12 cellular contexts compared by ENCODE assay signal in genomic region chr2:207765960-207766582, GRCh38. TPM values are rescaled to one million over a fixed set of nuclear protein-coding genes. Genes with fewer than 3 reads are reported as not detected.
DNase-seq lines count a peak whose midpoint lies in the region; ATAC-seq and TF ChIP-seq lines count a peak whose summit lies in the region.
"Had no signal": no experiment of that assay in that cellular context is flagged by ENCODE, and none has a peak within 500 bp of the region (broad histone marks: within the 10 kb centered on the region; RNA-seq: fewer than 3 reads in every experiment).

No MANE protein-coding gene starts in this region.

- H3K27ac Mint-ChIP-seq in activated T-cell treated with anti-CD3 and anti-CD28 coated beads, Interleukin-2, amount 50 U/mL, for 72 hours: no peak overlapping the region
- H3K27ac Mint-ChIP-seq in WTC11: peak overlapping the region; percentile 96
- H3K27ac Mint-ChIP-seq in activated CD4-positive, alpha-beta memory T cell treated with anti-CD3 and anti-CD28 coated beads for 36 hours: no peak overlapping the region
- H3K27ac Mint-ChIP-seq: activated CD4-positive, alpha-beta T cell treated with anti-CD3 and anti-CD28 coated beads, Interleukin-2, amount 10 ng/mL, durations not matched to agents 7 days and 5 days had no signal

- peaks cover 55% of the 10 kb centered on the region for H3K27me3 Mint-ChIP-seq in activated T-cell treated with anti-CD3 and anti-CD28 coated beads, Interleukin-2, amount 50 U/mL, for 72 hours (ENCODE audit: low read depth)
- no peaks in the 10 kb centered on the region for H3K27me3 Mint-ChIP-seq in WTC11 (ENCODE audit: low read depth)
- peaks cover 34% of the 10 kb centered on the region for H3K27me3 Mint-ChIP-seq in activated CD4-positive, alpha-beta memory T cell treated with anti-CD3 and anti-CD28 coated beads for 36 hours

- peaks cover 0 to 12% (median 3%) of the 10 kb centered on the region in 4 donors for H3K36me3 ChIP-seq in liver (ENCODE audit: control insufficient read depth in 4 of 4, insufficient read depth in 3 of 4, low read depth in 1 of 4, low read length in 3 of 4)
- peaks cover 0 to 16% (median 4%) of the 10 kb centered on the region in 4 donors for H3K36me3 ChIP-seq in transverse colon

- 28% methylated on average over 7 of the region's 7 CpGs for WGBS in liver
- 22 to 34% methylated on average over 5 to 7 of the region's 7 CpGs for WGBS in transverse colon (ENCODE audit: low coverage in 1 of 2), 2 donors

- peak overlapping the region; percentile 30 to 73 for H3K9ac ChIP-seq in liver (ENCODE audit: low read depth in 1 of 2, low read length in 2 of 2)

- TF ChIP-seq POLR2A in transverse colon (IDR thresholded peaks at IDR 0.05): no peak

- ATAC-seq in activated T-cell treated with anti-CD3 and anti-CD28 coated beads, Interleukin-2, amount 50 U/mL, for 72 hours (replicated peaks in 1 of 2): no peak
- no peak for ATAC-seq in WTC11
- no peak for ATAC-seq in HG03135 (IDR thresholded peaks at IDR 0.05; ENCODE audit: unreplicated experiment)

- POLR2A ChIA-PET in WTC11 (lab: Charles Lee): interaction anchor here (0.6 to 2.1 kb wide), 12 partner anchors 17 to 274 kb away, joined by 3 to 8 read pairs (median 4); partner anchors contain the start of genes CCNYL1, METTL21A and PLEKHM3
- POLR2A ChIA-PET in activated CD4-positive, alpha-beta memory T cell treated with anti-CD3 and anti-CD28 coated beads for 36 hours (lab: Charles Lee): interaction anchor here (0.7 kb wide), 1 partner anchor 28 kb away, joined by 3 read pairs; no protein-coding TSS in a partner anchor

- intact Hi-C loops in transverse colon (cut with DNase I; ENCODE audit: low total_unique reads): loop anchor here (5.0 to 10.0 kb wide), 3 partner anchors 59 to 259 kb away; partner anchors contain the start of gene PLEKHM3
- intact Hi-C loops in activated CD4-positive, alpha-beta memory T cell treated with anti-CD3 and anti-CD28 coated beads for 36 hours (cut with micrococcal nuclease): no loop called here

- H3K9me3 ChIP-seq in liver (ENCODE audit: control insufficient read depth in 4 of 4, low read length in 3 of 4): no peaks in the 10 kb centered on the region
- no peaks in the 10 kb centered on the region for H3K9me3 ChIP-seq in transverse colon

- DNase-seq in activated T-cell treated with anti-CD3 and anti-CD28 coated beads, Interleukin-2, amount 50 U/mL, for 72 hours: no peak
- DNase-seq in activated T-cell treated with anti-CD3 and anti-CD28 coated beads for 4 hours: no peak
- no peak for DNase-seq in WTC11 (ENCODE audit: low spot score)
- DNase-seq in transverse colon: no peak
- DNase-seq in activated CD4-positive, alpha-beta memory T cell treated with anti-CD3 and anti-CD28 coated beads for 36 hours: no peak
- DNase-seq in NCI-H2107 treated with DMSO at 0.1 percent for 48 hours (lab: John Stamatoyannopoulos, UW; ENCODE audit: unreplicated experiment): no peak
- DNase-seq: ACHN; activated CD4-positive, alpha-beta T cell treated with anti-CD3 and anti-CD28 coated beads, Interleukin-2, amount 10 ng/mL, durations not matched to agents 7 days and 5 days; NCI-H2081; stimulated activated CD8-positive, alpha-beta memory T cell treated with anti-CD3 and anti-CD28 coated beads, Interleukin-4, amount 100 ng/mL, for 48 hours had no signal

- H3K4me3 Mint-ChIP-seq in activated T-cell treated with anti-CD3 and anti-CD28 coated beads, Interleukin-2, amount 50 U/mL, for 72 hours: peak overlapping the region; percentile 11 to 88
- H3K4me3 Mint-ChIP-seq in WTC11: peak overlapping the region; percentile 94
- no peak overlapping the region for H3K4me3 Mint-ChIP-seq in activated CD4-positive, alpha-beta memory T cell treated with anti-CD3 and anti-CD28 coated beads for 36 hours

- in situ Hi-C loops in transverse colon (cut with MboI; ENCODE audit: low pct_ligation_motif_present in 1 of 4, low pct_unique_long_range_greater_than_20kb in 1 of 4, low sequenced_read_pairs in 3 of 4): loop anchor here in 1 of 4 donors (10.0 kb wide), 1 partner anchor 299 kb away; no protein-coding TSS in a partner anchor

- peaks cover 3 to 66% (median 46%) of the 10 kb centered on the region in 4 donors for H3K4me1 ChIP-seq in liver (ENCODE audit: control insufficient read depth in 4 of 4, insufficient read depth in 4 of 4, low read length in 3 of 4)
- H3K4me1 ChIP-seq in transverse colon: peaks cover 9 to 61% (median 52%) of the 10 kb centered on the region in 4 donors

- TF ChIP-seq EP300 in transverse colon (IDR thresholded peaks at IDR 0.05; ENCODE audit: low read depth): no peak

- TF ChIP-seq CTCF in WTC11 (IDR thresholded peaks at IDR 0.05): no peak
- no peak for TF ChIP-seq CTCF in liver (IDR thresholded peaks at IDR 0.05; ENCODE audit: low read depth, low read length, missing input control)
- TF ChIP-seq CTCF in transverse colon (IDR thresholded peaks at IDR 0.05): no peak

- no peaks in the 10 kb centered on the region for H3K27me3 ChIP-seq in liver (ENCODE audit: control insufficient read depth in 4 of 4, insufficient read depth in 4 of 4, low read length in 3 of 4)
- no peaks in the 10 kb centered on the region for H3K27me3 ChIP-seq in transverse colon

- peak in 1 of 2 donors; percentile 2 for TF ChIP-seq RAD21 in liver (IDR thresholded peaks at IDR 0.05)

- H3K27ac ChIP-seq in liver (ENCODE audit: low read depth in 1 of 2, low read length in 2 of 2): peak overlapping the region; percentile 28 to 88
- H3K27ac ChIP-seq in transverse colon: peak overlapping the region; percentile 90 to 96 (median 96)

- H3K36me3 Mint-ChIP-seq in activated T-cell treated with anti-CD3 and anti-CD28 coated beads, Interleukin-2, amount 50 U/mL, for 72 hours (ENCODE audit: insufficient read depth in 2 of 2): peaks cover 3 to 5% of the 10 kb centered on the region in 2 donors
- peaks cover 40% of the 10 kb centered on the region for H3K36me3 Mint-ChIP-seq in WTC11
- peaks cover 3% of the 10 kb centered on the region for H3K36me3 Mint-ChIP-seq in activated CD4-positive, alpha-beta memory T cell treated with anti-CD3 and anti-CD28 coated beads for 36 hours

- CTCF ChIA-PET in WTC11 (lab: Charles Lee): interaction anchor here (0.6 to 6.3 kb wide), 36 partner anchors 9 to 488 kb away, joined by 3 to 95 read pairs (median 4); partner anchors contain the start of genes CCNYL1, CRYGD, METTL21A and PLEKHM3
- CTCF ChIA-PET in activated CD4-positive, alpha-beta memory T cell treated with anti-CD3 and anti-CD28 coated beads for 36 hours (lab: Charles Lee): interaction anchor here (0.9 to 1.1 kb wide), 3 partner anchors 11 to 274 kb away, joined by 3 to 7 read pairs (median 5); partner anchors contain the start of gene METTL21A

- H3K4me3 ChIP-seq in liver (ENCODE audit: low read depth in 1 of 3, low read length in 3 of 3) (peak overlapping the region in 2 of 3 donors; percentile 81 to 92), transverse colon (peak overlapping the region; percentile 16 to 87 (median 76))

- no peaks in the 10 kb centered on the region for H3K9me3 Mint-ChIP-seq in activated T-cell treated with anti-CD3 and anti-CD28 coated beads, Interleukin-2, amount 50 U/mL, for 72 hours
- no peaks in the 10 kb centered on the region for H3K9me3 Mint-ChIP-seq in WTC11
- H3K9me3 Mint-ChIP-seq in activated CD4-positive, alpha-beta memory T cell treated with anti-CD3 and anti-CD28 coated beads for 36 hours: no peaks in the 10 kb centered on the region
- H3K9me3 Mint-ChIP-seq: activated CD4-positive, alpha-beta T cell treated with anti-CD3 and anti-CD28 coated beads, Interleukin-2, amount 10 ng/mL, durations not matched to agents 7 days and 5 days had no signal

- peaks cover 26% of the 10 kb centered on the region for H3K4me1 Mint-ChIP-seq in activated T-cell treated with anti-CD3 and anti-CD28 coated beads, Interleukin-2, amount 50 U/mL, for 72 hours (ENCODE audit: low read depth)
- H3K4me1 Mint-ChIP-seq in WTC11: peaks cover 73% of the 10 kb centered on the region
- H3K4me1 Mint-ChIP-seq in activated CD4-positive, alpha-beta memory T cell treated with anti-CD3 and anti-CD28 coated beads for 36 hours (ENCODE audit: low read depth): peaks cover 28% of the 10 kb centered on the region

TF ChIP-seq in WTC11, 78 proteins besides CTCF, POLR2A, EP300 and RAD21 (continues in another document):
- TF ChIP-seq CDX4 (CRISPR knock-in tag; IDR thresholded peaks at IDR 0.05; ENCODE audit: borderline replicate concordance) (no peak), JUN (CRISPR knock-in tag; IDR thresholded peaks at IDR 0.05) (no peak)

RNA-seq across cellular contexts. Expression of gene FZD5, which starts 3.6 kb away (rescaled TPM):
- under 1 TPM; 0.65 to 0.70 TPM for total RNA-seq in activated T-cell treated with anti-CD3 and anti-CD28 coated beads, Interleukin-2, amount 50 U/mL, for 72 hours
- total RNA-seq in WTC11 (2021): 52.8 to 103 TPM (median 53.7 TPM) in 3 replicates
- 10 to 100 TPM; 31.0 to 31.1 TPM for total RNA-seq in liver
- polyA plus RNA-seq in liver: 10 to 100 TPM; 14.7 to 23.1 TPM
- 100 to 1,000 TPM in 3 of 4 donors, 10 to 100 TPM in 1; 70.3 to 150 (median 141) TPM for total RNA-seq in transverse colon
- total RNA-seq in activated CD4-positive, alpha-beta memory T cell treated with anti-CD3 and anti-CD28 coated beads for 36 hours: 1 to 10 TPM; 1.3 to 1.7 TPM

RNA-seq across cellular contexts. Expression of gene CCNYL1, which starts 54.6 kb away (rescaled TPM):
- 1 to 10 TPM; 5.1 to 7.0 TPM for total RNA-seq in activated T-cell treated with anti-CD3 and anti-CD28 coated beads, Interleukin-2, amount 50 U/mL, for 72 hours
- total RNA-seq in WTC11 (2021) (26.6 to 31.6 TPM (median 28.1 TPM) in 3 replicates), liver (1 to 10 TPM; 7.6 to 8.8 TPM), transverse colon (10 to 100 TPM; 30.0 to 99.5 (median 31.7) TPM)
- polyA plus RNA-seq in liver: 1 to 10 TPM; 5.8 to 9.3 TPM
- 1 to 10 TPM; 5.7 to 6.4 TPM for total RNA-seq in activated CD4-positive, alpha-beta memory T cell treated with anti-CD3 and anti-CD28 coated beads for 36 hours

Comparison
In these comparisons a context has a peak if more than half of its experiments do, and no peak if none do; other contexts are left out.
1. RNA of gene FZD5, which starts 3.6 kb away (total RNA-seq): 70.3 to 150 TPM in transverse colon, 52.8 to 103 TPM in WTC11 and 31.0 to 31.1 TPM in liver; 1.3 to 1.7 TPM in activated CD4-positive, alpha-beta memory T cell treated with anti-CD3 and anti-CD28 coated beads for 36 hours and 0.65 to 0.70 TPM in activated T-cell treated with anti-CD3 and anti-CD28 coated beads, Interleukin-2, amount 50 U/mL, for 72 hours; every median in the first group is over 10 times any median in the second.